ENCODE assay signal across 1 cellular context in the genomic region with DNA sequence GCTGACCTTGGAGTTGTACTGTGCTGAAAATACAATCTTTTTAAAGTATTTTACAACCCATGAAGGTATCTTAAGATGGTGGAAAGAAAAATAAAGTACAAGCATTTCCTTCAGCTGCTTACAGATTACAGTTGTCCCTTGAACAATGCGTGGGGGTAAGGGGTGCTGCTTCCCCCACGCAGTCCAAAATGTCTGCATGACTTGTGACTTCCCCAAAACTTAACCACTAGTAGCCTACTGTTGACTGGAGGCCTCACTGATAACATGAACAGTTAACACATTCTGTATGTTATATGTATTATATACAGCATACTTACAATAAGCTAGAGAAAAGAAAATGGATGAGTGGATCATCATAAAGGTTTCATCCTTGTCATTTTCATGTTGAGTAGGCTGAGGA.
TF ChIP-seq lines count a peak whose summit lies in the region.

No MANE protein-coding gene starts in this region.

TF ChIP-seq in K562, 482 proteins besides CTCF, POLR2A, EP300 and RAD21 (continued from another document):
- TF ChIP-seq VEZF1 (CRISPR knock-in tag; IDR thresholded peaks at IDR 0.05) (peak; percentile 15; the same call in 1 of the 2 replicates), ZBTB12 (CRISPR knock-in tag; IDR thresholded peaks at IDR 0.05) (no peak), PHF8 (IDR thresholded peaks at IDR 0.05; ENCODE audit: borderline replicate concordance, low read length) (no peak)
- TF ChIP-seq, protein P1, sequence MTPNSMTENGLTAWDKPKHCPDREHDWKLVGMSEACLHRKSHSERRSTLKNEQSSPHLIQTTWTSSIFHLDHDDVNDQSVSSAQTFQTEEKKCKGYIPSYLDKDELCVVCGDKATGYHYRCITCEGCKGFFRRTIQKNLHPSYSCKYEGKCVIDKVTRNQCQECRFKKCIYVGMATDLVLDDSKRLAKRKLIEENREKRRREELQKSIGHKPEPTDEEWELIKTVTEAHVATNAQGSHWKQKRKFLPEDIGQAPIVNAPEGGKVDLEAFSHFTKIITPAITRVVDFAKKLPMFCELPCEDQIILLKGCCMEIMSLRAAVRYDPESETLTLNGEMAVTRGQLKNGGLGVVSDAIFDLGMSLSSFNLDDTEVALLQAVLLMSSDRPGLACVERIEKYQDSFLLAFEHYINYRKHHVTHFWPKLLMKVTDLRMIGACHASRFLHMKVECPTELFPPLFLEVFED (CRISPR knock-in tag; conservative IDR thresholded peaks at IDR 0.05) = no peak
